1 cellular context compared by ENCODE assay signal in genomic region chr17:21373034-21373433, GRCh38.
TF ChIP-seq lines count a peak whose summit lies in the region.

No MANE protein-coding gene starts in this region.

TF ChIP-seq in WTC11, 78 proteins besides CTCF, POLR2A, EP300 and RAD21 (continued from another document):
- no peak for TF ChIP-seq SP1 (CRISPR knock-in tag; conservative IDR thresholded peaks at IDR 0.05)
- no peak for TF ChIP-seq CREM (CRISPR knock-in tag; IDR thresholded peaks at IDR 0.05)
- no peak for TF ChIP-seq ZNF232 (CRISPR knock-in tag; IDR thresholded peaks at IDR 0.05)
- TF ChIP-seq ZNF263 (CRISPR knock-in tag; IDR thresholded peaks at IDR 0.05; ENCODE audit: low read depth) = no peak; the same call in 1 of the 2 replicates
- no peak for TF ChIP-seq EMX1 (CRISPR knock-in tag; IDR thresholded peaks at IDR 0.05)
- no peak for TF ChIP-seq ZNF121 (CRISPR knock-in tag; IDR thresholded peaks at IDR 0.05)
- TF ChIP-seq TCF7 (CRISPR knock-in tag; IDR thresholded peaks at IDR 0.05; ENCODE audit: low read depth) = no peak
